Comparison of ENCODE assay signal across 24 cellular contexts in genomic region chr5:140978260-140978659, GRCh38. TPM values are rescaled to one million over a fixed set of nuclear protein-coding genes. Genes with fewer than 3 reads are reported as not detected.
DNase-seq lines count a peak whose midpoint lies in the region; TF ChIP-seq lines count a peak whose summit lies in the region.
"Had no signal": no experiment of that assay in that cellular context is flagged by ENCODE, and none has a peak within 500 bp of the region (broad histone marks: within the 10 kb centered on the region; RNA-seq: fewer than 3 reads in every experiment).

No MANE protein-coding gene starts in this region.

- peak overlapping the region; percentile 31 for H3K4me2 ChIP-seq in hepatocyte
- H3K4me2 ChIP-seq: A549 had no signal

- H3K4me3 ChIP-seq in A673 (ENCODE audit: low read depth, low read length, poor library complexity, severe bottlenecking) (no peak overlapping the region), SK-N-MC (no peak overlapping the region), hepatocyte (no peak overlapping the region), esophagus squamous epithelium (no peak overlapping the region)
- H3K4me3 ChIP-seq: A549, colonic mucosa, suprapubic skin had no signal

- intact Hi-C loops in A673 (cut with micrococcal nuclease; ENCODE audit: unreplicated experiment) = no loop called here
- intact Hi-C loops in esophagus squamous epithelium (cut with DNase I) = no loop called here

- no peaks in the 10 kb centered on the region for H3K9me2 ChIP-seq in hepatocyte (replicated peaks; ENCODE audit: insufficient read depth)

- H3K27ac ChIP-seq in A673 (ENCODE audit: low read depth, low read length, poor library complexity, severe bottlenecking) = peak overlapping the region; percentile 83
- peak overlapping the region; percentile 95 for H3K27ac ChIP-seq in SK-N-MC
- peak overlapping the region; percentile 78 for H3K27ac ChIP-seq in hepatocyte
- H3K27ac ChIP-seq in esophagus squamous epithelium = no peak overlapping the region
- H3K27ac ChIP-seq: colonic mucosa, RWPE1, suprapubic skin had no signal

- BruUV-seq in A673 (replicated peaks; lab: Mats Ljungman, UMichigan) = no TSS peak

- peaks cover 14% of the 10 kb centered on the region for H3K79me2 ChIP-seq in hepatocyte

- H3K9ac ChIP-seq in SK-N-MC (ENCODE audit: insufficient read length) = peak overlapping the region; percentile 42

- H2AFZ ChIP-seq in hepatocyte = no peak overlapping the region

- no peaks in the 10 kb centered on the region for H3K9me3 Mint-ChIP-seq in mesothelial cell of epicardium
- H3K9me3 Mint-ChIP-seq: activated CD8-positive, alpha-beta T cell treated with anti-CD3 and anti-CD28 coated beads for 36 hours; activated T-helper 17 cell treated with anti-CD3 and anti-CD28 coated beads, Interleukin-2, amount 50 U/mL, for 72 hours; nephron; stimulated activated naive B cell treated with anti-CD40 and anti-IgM and Interleukin-4, amounts not matched to agents 10 μg/mL and 1 μg/mL and 100 μg/mL, for 72 hours had no signal

- H4K20me1 ChIP-seq in hepatocyte (ENCODE audit: insufficient read depth, poor library complexity, severe bottlenecking) = no peaks in the 10 kb centered on the region

- no peak for TF ChIP-seq POLR2A in esophagus squamous epithelium (IDR thresholded peaks at IDR 0.05)

- H3K4me1 Mint-ChIP-seq in mesothelial cell of epicardium = peaks cover 35% of the 10 kb centered on the region
- H3K4me1 Mint-ChIP-seq: activated T-helper 17 cell treated with anti-CD3 and anti-CD28 coated beads, Interleukin-2, amount 50 U/mL, for 72 hours; CD4-positive, alpha-beta memory T cell; stimulated activated naive B cell treated with anti-CD40 and anti-IgM and Interleukin-4, amounts not matched to agents 10 μg/mL and 1 μg/mL and 100 μg/mL, for 72 hours had no signal

- POLR2A ChIA-PET in A673 (lab: Charles Lee; ENCODE audit: low non-redundant PET) = no interaction called here

- no peak overlapping the region for H3K4me3 Mint-ChIP-seq in mesothelial cell of epicardium
- H3K4me3 Mint-ChIP-seq: activated CD8-positive, alpha-beta T cell treated with anti-CD3 and anti-CD28 coated beads for 36 hours; activated T-helper 17 cell treated with anti-CD3 and anti-CD28 coated beads, Interleukin-2, amount 50 U/mL, for 72 hours; CD4-positive, alpha-beta memory T cell; nephron; stimulated activated naive B cell treated with anti-CD40 and anti-IgM and Interleukin-4, amounts not matched to agents 10 μg/mL and 1 μg/mL and 100 μg/mL, for 72 hours had no signal

- H3K27ac Mint-ChIP-seq in mesothelial cell of epicardium = peak overlapping the region; percentile 70
- H3K27ac Mint-ChIP-seq: activated CD8-positive, alpha-beta T cell treated with anti-CD3 and anti-CD28 coated beads for 36 hours; activated T-helper 17 cell treated with anti-CD3 and anti-CD28 coated beads, Interleukin-2, amount 50 U/mL, for 72 hours; CD4-positive, alpha-beta memory T cell; nephron; stimulated activated naive B cell treated with anti-CD40 and anti-IgM and Interleukin-4, amounts not matched to agents 10 μg/mL and 1 μg/mL and 100 μg/mL, for 72 hours had no signal

- WGBS in hepatocyte (ENCODE audit: low lambda C conversion rate, missing lambda C conversion rate) = 25% methylated on average over 2 of the region's 2 CpGs
- 38 to 71% methylated on average over 2 of the region's 2 CpGs for WGBS in esophagus squamous epithelium, 2 donors

- CTCF ChIA-PET in A673 (lab: Charles Lee) = no interaction called here

- H3K27me3 Mint-ChIP-seq in mesothelial cell of epicardium (ENCODE audit: low read depth) = no peaks in the 10 kb centered on the region

- H3K9me3 ChIP-seq in A673 (ENCODE audit: low read depth, low read length, poor library complexity, severe bottlenecking) (no peaks in the 10 kb centered on the region), SK-N-MC (ENCODE audit: low read depth, low read length) (no peaks in the 10 kb centered on the region), hepatocyte (ENCODE audit: low read depth) (no peaks in the 10 kb centered on the region), esophagus squamous epithelium (no peaks in the 10 kb centered on the region)
- H3K9me3 ChIP-seq: A549, colonic mucosa, suprapubic skin had no signal

- H3K4me1 ChIP-seq in A673 (ENCODE audit: insufficient read depth, low read length, poor library complexity, severe bottlenecking) = peaks cover 46% of the 10 kb centered on the region
- peaks cover 12% of the 10 kb centered on the region for H3K4me1 ChIP-seq in hepatocyte (ENCODE audit: insufficient read depth)
- H3K4me1 ChIP-seq in esophagus squamous epithelium = no peaks in the 10 kb centered on the region
- H3K4me1 ChIP-seq: colonic mucosa, suprapubic skin had no signal

- peaks cover 7% of the 10 kb centered on the region for H3K36me3 Mint-ChIP-seq in mesothelial cell of epicardium
- H3K36me3 Mint-ChIP-seq: CD4-positive, alpha-beta memory T cell; stimulated activated naive B cell treated with anti-CD40 and anti-IgM and Interleukin-4, amounts not matched to agents 10 μg/mL and 1 μg/mL and 100 μg/mL, for 72 hours had no signal

- H3K36me3 ChIP-seq in A673 (ENCODE audit: insufficient read depth, low read length, poor library complexity, severe bottlenecking) = peaks cover 3% of the 10 kb centered on the region
- peaks cover 4% of the 10 kb centered on the region; the same call in 1 of the 2 replicates for H3K36me3 ChIP-seq in SK-N-MC (ENCODE audit: insufficient read depth, low read length)
- H3K36me3 ChIP-seq in hepatocyte (replicated peaks; ENCODE audit: insufficient read depth, low read depth) = no peaks in the 10 kb centered on the region
- H3K36me3 ChIP-seq in esophagus squamous epithelium = no peaks in the 10 kb centered on the region
- H3K36me3 ChIP-seq: colonic mucosa, suprapubic skin had no signal

- TF ChIP-seq CTCF in A673 (conservative IDR thresholded peaks at IDR 0.05; ENCODE audit: low read depth, low read length) (no peak), hepatocyte (IDR thresholded peaks at IDR 0.05; ENCODE audit: poor library complexity) (no peak), mesothelial cell of epicardium (IDR thresholded peaks at IDR 0.05; ENCODE audit: unreplicated experiment) (no peak), esophagus squamous epithelium (IDR thresholded peaks at IDR 0.05) (peak in 1 of 6 experiments; percentile 9)

- DNase-seq in A673 (ENCODE audit: low spot score) = no peak
- DNase-seq in SK-N-MC (ENCODE audit: low read depth, low spot score) = no peak
- peak; percentile 53 for DNase-seq in hepatocyte (ENCODE audit: low spot score)
- no peak for DNase-seq in mesothelial cell of epicardium (ENCODE audit: low spot score in 2 of 2, unreplicated experiment in 2 of 2)
- DNase-seq in activated naive CD4-positive, alpha-beta T cell treated with Interleukin-2 at 50 U/mL for 16 hours = no peak
- DNase-seq in DMS114 treated with DMSO at 0.1 percent for 48 hours (lab: John Stamatoyannopoulos, UW; ENCODE audit: unreplicated experiment) = no peak
- no peak for DNase-seq in SHP77 treated with DMSO at 0.1 percent for 48 hours (lab: John Stamatoyannopoulos, UW)
- DNase-seq in esophagus squamous epithelium (lab: John Stamatoyannopoulos, UW) = no peak
- DNase-seq: activated CD8-positive, alpha-beta T cell treated with anti-CD3 and anti-CD28 coated beads for 36 hours; activated naive CD4-positive, alpha-beta T cell treated with anti-CD3 and anti-CD28 coated beads, Interleukin-2, amount 50 U/mL, for 16 hours; amygdala; CD4-positive, alpha-beta memory T cell; colonic mucosa; effector CD8-positive, alpha-beta T cell; NCI-H446; NCI-H774; stimulated activated naive B cell treated with anti-CD40 and anti-IgM and Interleukin-4, amounts not matched to agents 10 μg/mL and 1 μg/mL and 100 μg/mL, for 72 hours had no signal

- H3K27me3 ChIP-seq in A673 (replicated peaks; ENCODE audit: insufficient read depth, low read depth, low read length, poor library complexity) (no peaks in the 10 kb centered on the region), hepatocyte (no peaks in the 10 kb centered on the region), esophagus squamous epithelium (peaks cover 0 to 5% (median 0%) of the 10 kb centered on the region in 4 donors)
- H3K27me3 ChIP-seq: colonic mucosa, suprapubic skin had no signal

RNA-seq across cellular contexts. Expression of gene PCDHAC2, which starts 12.0 kb away (rescaled TPM):
- total RNA-seq in A673 (2021) (6.8 and 7.1 TPM in 2 replicates), hepatocyte (6.8 and 11.3 TPM in 2 replicates), mesothelial cell of epicardium (12.1 to 12.7 TPM (median 12.4 TPM) in 3 replicates), esophagus squamous epithelium (1 to 10 TPM in 1 of 4 donors, under 1 TPM in 1, not detected in 2; 0.19 to 2.2 TPM)
- polyA plus RNA-seq in hepatocyte = 5.4 and 6.4 TPM in 2 replicates
- total RNA-seq: activated CD8-positive, alpha-beta T cell treated with anti-CD3 and anti-CD28 coated beads for 36 hours; activated T-helper 17 cell treated with anti-CD3 and anti-CD28 coated beads, Interleukin-2, amount 50 U/mL, for 72 hours; CD4-positive, alpha-beta memory T cell; epithelial cell of proximal tubule; T-helper 2 cell treated with Interferon-gamma antibody and Interleukin-4, amounts not matched to agents 100 ng/mL and 5 ng/mL, for 36 hours had no signal
- polyA plus RNA-seq: CD4-positive, alpha-beta memory T cell had no signal

RNA-seq across cellular contexts. Expression of gene PCDHAC1, which starts 52.2 kb away (rescaled TPM):
- total RNA-seq in A673 (2021) = 7.2 and 8.8 TPM in 2 replicates
- 6.3 and 7.0 TPM in 2 replicates for total RNA-seq in hepatocyte
- polyA plus RNA-seq in hepatocyte = 0.41 and 1.3 TPM in 2 replicates
- 9.2 to 10.1 TPM (median 9.7 TPM) in 3 replicates for total RNA-seq in mesothelial cell of epicardium
- total RNA-seq in esophagus squamous epithelium = under 1 TPM in 3 of 4 donors, not detected in 1; 0.06 to 0.27 (median 0.19) TPM
- total RNA-seq: activated CD8-positive, alpha-beta T cell treated with anti-CD3 and anti-CD28 coated beads for 36 hours; activated T-helper 17 cell treated with anti-CD3 and anti-CD28 coated beads, Interleukin-2, amount 50 U/mL, for 72 hours; CD4-positive, alpha-beta memory T cell; epithelial cell of proximal tubule; T-helper 2 cell treated with Interferon-gamma antibody and Interleukin-4, amounts not matched to agents 100 ng/mL and 5 ng/mL, for 36 hours had no signal
- polyA plus RNA-seq: CD4-positive, alpha-beta memory T cell had no signal

Comparison
In these comparisons a context has a peak if more than half of its experiments do, and no peak if none do; other contexts are left out.
1. H3K27ac ChIP-seq: peak in A673 (single experiment), SK-N-MC (single experiment) and hepatocyte (single experiment); none in esophagus squamous epithelium (0 of 4).